Comparison of ENCODE assay signal across 17 cellular contexts in the genomic region with DNA sequence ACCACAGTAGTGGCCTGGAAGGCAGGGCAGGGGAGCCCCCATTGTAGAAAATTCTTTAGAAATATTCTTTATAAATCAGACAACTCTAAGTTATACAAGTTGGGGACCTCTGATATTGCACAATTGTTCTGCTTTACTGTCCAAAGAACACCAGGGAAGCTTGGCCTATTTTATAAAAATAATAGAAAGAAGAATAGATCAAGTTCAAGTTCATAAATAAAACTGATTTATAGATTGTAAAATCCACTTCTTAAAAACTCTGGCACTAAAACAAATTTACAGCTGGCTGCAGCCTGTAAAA. TPM values are rescaled to one million over a fixed set of nuclear protein-coding genes. Genes with fewer than 3 reads are reported as not detected.
A peak's percentile ranks its signal among the peaks of the same experiment; 100 is the strongest.
DNase-seq lines count a peak whose midpoint lies in the region; ATAC-seq, FAIRE-seq and TF ChIP-seq lines count a peak whose summit lies in the region.
"Had no signal": no experiment of that assay in that cellular context is flagged by ENCODE, and none has a peak within 500 bp of the region (broad histone marks: within the 10 kb centered on the region; RNA-seq: fewer than 3 reads in every experiment).

No MANE protein-coding gene starts in this region.

- CTCF ChIA-PET in HepG2 (lab: Yijun Ruan, JAX; ENCODE audit: low intra/inter-chr PET ratio, low total read pairs) = no interaction called here

- POLR2A ChIA-PET in HepG2 (lab: Yijun Ruan, JAX) = no interaction called here

- H3K4me3 ChIP-seq in liver (ENCODE audit: low read depth in 1 of 3, low read length in 3 of 3) (no peak overlapping the region), HepG2 (replicated peaks in 1 of 3; ENCODE audit: insufficient read depth in 1 of 3, low read depth in 2 of 3, low read length in 3 of 3) (no peak overlapping the region), right lobe of liver (no peak overlapping the region), gastrocnemius medialis (no peak overlapping the region)
- H3K4me3 ChIP-seq: BLaER1 treated with 17β-estradiol and CSF1 and Interleukin-3, amounts not matched to agents 10 nM and 100 nM had no signal

- no peak for ATAC-seq in HepG2
- ATAC-seq in right lobe of liver = peak; percentile 51 to 59 (median 55)
- no peak for ATAC-seq in gastrocnemius medialis
- ATAC-seq in HG03175 (IDR thresholded peaks at IDR 0.05; ENCODE audit: unreplicated experiment) = no peak

- TF ChIP-seq EP300 in HepG2 (IDR thresholded peaks at IDR 0.05; ENCODE audit: low read depth in 2 of 2, low read length in 2 of 2) (no peak), HepG2 (CRISPR knock-in tag; IDR thresholded peaks at IDR 0.05; ENCODE audit: borderline replicate concordance) (no peak)

- TF ChIP-seq CTCF in liver (IDR thresholded peaks at IDR 0.05; ENCODE audit: low read depth, low read length, missing input control) (no peak), HepG2 (CRISPR knock-in tag; IDR thresholded peaks at IDR 0.05) (no peak), right lobe of liver (IDR thresholded peaks at IDR 0.05) (no peak), gastrocnemius medialis (IDR thresholded peaks at IDR 0.05 in 4 of 5, conservative IDR thresholded peaks at IDR 0.05 in 1 of 5) (no peak)

- H4K20me1 ChIP-seq in HepG2 (ENCODE audit: insufficient read depth, low read length) = no peaks in the 10 kb centered on the region
- H4K20me1 ChIP-seq: BLaER1 treated with 17β-estradiol and CSF1 and Interleukin-3, amounts not matched to agents 10 nM and 100 nM had no signal

- H3K27ac ChIP-seq in liver (ENCODE audit: low read depth in 1 of 2, low read length in 2 of 2) = peak overlapping the region; percentile 62 to 63
- H3K27ac ChIP-seq in HepG2 (ENCODE audit: extremely low read length, insufficient read depth, low read length) = no peak overlapping the region
- peak overlapping the region in 2 of 3 donors; percentile 66 for H3K27ac ChIP-seq in right lobe of liver
- H3K27ac ChIP-seq in gastrocnemius medialis = peak overlapping the region; percentile 28 to 85 (median 49)
- H3K27ac ChIP-seq: BLaER1 treated with 17β-estradiol and CSF1 and Interleukin-3, amounts not matched to agents 10 nM and 100 nM had no signal

- TF ChIP-seq POLR2A in HepG2 (IDR thresholded peaks at IDR 0.05; ENCODE audit: insufficient read depth in 1 of 2, low read depth in 2 of 2, low read length in 2 of 2) = no peak
- TF ChIP-seq POLR2A in right lobe of liver (IDR thresholded peaks at IDR 0.05) = no peak
- no peak for TF ChIP-seq POLR2A in gastrocnemius medialis (IDR thresholded peaks at IDR 0.05)

- H3K36me3 ChIP-seq in liver (ENCODE audit: control insufficient read depth in 4 of 4, insufficient read depth in 3 of 4, low read depth in 1 of 4, low read length in 3 of 4) (no peaks in the 10 kb centered on the region), HepG2 (replicated peaks in 1 of 2; ENCODE audit: control insufficient read depth in 1 of 2, insufficient read depth in 2 of 2, low read length in 2 of 2) (no peaks in the 10 kb centered on the region), right lobe of liver (no peaks in the 10 kb centered on the region), gastrocnemius medialis (no peaks in the 10 kb centered on the region)
- H3K36me3 ChIP-seq: BLaER1 treated with 17β-estradiol and CSF1 and Interleukin-3, amounts not matched to agents 10 nM and 100 nM had no signal

- no peak overlapping the region for H3K4me2 ChIP-seq in HepG2 (ENCODE audit: low read depth, low read length)

- in situ Hi-C loops in HepG2 (cut with HindIII; ENCODE audit: extremely low pct_ligation_motif_present, low pct_unique_long_range_greater_than_20kb) (no loop called here), gastrocnemius medialis (cut with MboI; ENCODE audit: low sequenced_read_pairs in 4 of 4) (no loop called here), ACHN (cut with HindIII; ENCODE audit: low pct_ligation_motif_present, low pct_unique_long_range_greater_than_20kb, low sequenced_read_pairs) (no loop called here)

- H3K79me2 ChIP-seq in HepG2 (ENCODE audit: insufficient read depth, low read length) = no peaks in the 10 kb centered on the region

- H3K9ac ChIP-seq in liver (ENCODE audit: low read depth in 1 of 2, low read length in 2 of 2) (no peak overlapping the region), HepG2 (ENCODE audit: insufficient read depth, low read depth, low read length) (no peak overlapping the region)
- H3K9ac ChIP-seq: BLaER1 treated with 17β-estradiol and CSF1 and Interleukin-3, amounts not matched to agents 10 nM and 100 nM had no signal

- no peak for DNase-seq in HepG2 (ENCODE audit: low spot score)
- DNase-seq in right lobe of liver = no peak
- no peak for DNase-seq in gastrocnemius medialis
- no peak for DNase-seq in ACHN
- DNase-seq in GM19239 (ENCODE audit: insufficient read length, low spot score) = no peak
- DNase-seq: 8988T; CD8-positive, alpha-beta memory T cell; COR-L47; DMS 273 treated with DMSO at 0.1 percent for 48 hours; H9 had no signal

- no peak overlapping the region for H2AFZ ChIP-seq in HepG2 (ENCODE audit: low read length)

- intact Hi-C loops in HepG2 (cut with micrococcal nuclease; ENCODE audit: unreplicated experiment) (no loop called here), right lobe of liver (cut with DNase I) (no loop called here), gastrocnemius medialis (cut with DNase I; ENCODE audit: low total_unique reads) (loop anchor here (5.0 kb wide), 1 partner anchor 205 kb away; no protein-coding TSS in a partner anchor)

- H3K4me1 ChIP-seq in liver (ENCODE audit: control insufficient read depth in 4 of 4, insufficient read depth in 4 of 4, low read length in 3 of 4) = peaks cover 8 to 17% (median 10%) of the 10 kb centered on the region in 4 donors
- no peaks in the 10 kb centered on the region for H3K4me1 ChIP-seq in HepG2 (ENCODE audit: insufficient read depth, low read length)
- H3K4me1 ChIP-seq in right lobe of liver = peaks cover 0 to 37% (median 14%) of the 10 kb centered on the region in 4 donors
- H3K4me1 ChIP-seq in gastrocnemius medialis = peaks cover 25 to 27% of the 10 kb centered on the region in 2 donors

- no peaks in the 10 kb centered on the region for H3K27me3 ChIP-seq in liver (ENCODE audit: control insufficient read depth in 4 of 4, insufficient read depth in 4 of 4, low read length in 3 of 4)
- H3K27me3 ChIP-seq in HepG2 (ENCODE audit: control insufficient read depth in 1 of 2, insufficient read depth in 2 of 2, low read length in 2 of 2) = peaks cover 0 to 20% of the 10 kb centered on the region in 2 experiments; a peak in 3 of 5 replicates
- no peaks in the 10 kb centered on the region for H3K27me3 ChIP-seq in right lobe of liver
- H3K27me3 ChIP-seq in gastrocnemius medialis = no peaks in the 10 kb centered on the region
- H3K27me3 ChIP-seq: BLaER1 treated with 17β-estradiol and CSF1 and Interleukin-3, amounts not matched to agents 10 nM and 100 nM had no signal

- FAIRE-seq in HepG2 (lab: Jason Lieb, UNC) = no peak
- no peak for FAIRE-seq in GM19239 (lab: Jason Lieb, UNC)
- FAIRE-seq: G401.6, GM12891, GM18507, H1 had no signal

- TF ChIP-seq RAD21 in liver (IDR thresholded peaks at IDR 0.05) (no peak), HepG2 (CRISPR knock-in tag; IDR thresholded peaks at IDR 0.05) (no peak)

- no TSS peak for BruUV-seq in HepG2 (replicated peaks; lab: Mats Ljungman, UMichigan)

- H3K9me3 ChIP-seq in liver (ENCODE audit: control insufficient read depth in 4 of 4, low read length in 3 of 4) (no peaks in the 10 kb centered on the region), HepG2 (ENCODE audit: low read length) (no peaks in the 10 kb centered on the region), right lobe of liver (no peaks in the 10 kb centered on the region), gastrocnemius medialis (no peaks in the 10 kb centered on the region)
- H3K9me3 ChIP-seq: BLaER1 treated with 17β-estradiol and CSF1 and Interleukin-3, amounts not matched to agents 10 nM and 100 nM had no signal

TF ChIP-seq in liver, 16 proteins besides CTCF, POLR2A, EP300 and RAD21 (continues in another document):
- no peak for TF ChIP-seq ATF3 (IDR thresholded peaks at IDR 0.05)
- no peak for TF ChIP-seq HNF4G (IDR thresholded peaks at IDR 0.05)

TF ChIP-seq in HepG2, 621 proteins besides CTCF, POLR2A, EP300 and RAD21 (continues in another document):
- TF ChIP-seq IRX3 (CRISPR knock-in tag; IDR thresholded peaks at IDR 0.05; ENCODE audit: borderline replicate concordance, low read depth) = no peak

RNA-seq across cellular contexts. Expression of gene GALNT2, which starts 55.0 kb away (rescaled TPM):
- total RNA-seq in liver (100 to 1,000 TPM in 1 of 2 donors, 10 to 100 TPM in 1; 75.8 to 153 TPM), HepG2 (2016; rRNA removed; fragmentation: Illumina TruSeq; extraction: Trizol) (18.1 and 39.6 TPM in 2 replicates), right lobe of liver (100 to 1,000 TPM in 4 of 6 experiments, 10 to 100 TPM in 2; 58.0 to 152 (median 131) TPM), gastrocnemius medialis (100 to 1,000 TPM in 1 of 4 donors, 10 to 100 TPM in 3; 73.7 to 106 (median 78.3) TPM)
- polyA plus RNA-seq in liver (100 to 1,000 TPM in 1 of 2 donors, 10 to 100 TPM in 1; 47.5 to 182 TPM), HepG2 (2011; rRNA removed) (39.3 and 44.2 TPM in 2 replicates)
- 5.4 TPM in 2 replicates for total RNA-seq in HepG2 (2016; cell fraction: cytosol; rRNA removed; fragmentation: Illumina TruSeq; extraction: Trizol; ENCODE audit: low read depth)
- 15.0 and 40.1 TPM in 2 replicates for total RNA-seq in HepG2 (2016; cell fraction: insoluble cytoplasmic fraction; rRNA removed; fragmentation: Illumina TruSeq; extraction: Trizol)
- 12.5 and 13.0 TPM in 2 replicates for total RNA-seq in HepG2 (2016; cell fraction: membrane; rRNA removed; fragmentation: Illumina TruSeq; extraction: Trizol)
- 37.9 and 44.3 TPM in 2 replicates for total RNA-seq in HepG2 (2016; cell fraction: nucleus; rRNA removed; fragmentation: Illumina TruSeq; extraction: Trizol)
- polyA plus RNA-seq in HepG2 (2011; cell fraction: cytosol; rRNA removed) = 49.4 and 53.3 TPM in 2 replicates
- 41.5 and 42.3 TPM in 2 replicates for polyA plus RNA-seq in HepG2 (2011; cell fraction: nucleus; rRNA removed)
- polyA plus RNA-seq in HepG2 (2012) = 62.4 and 72.1 TPM in 2 replicates
- 5.6 and 5.7 TPM in 2 replicates for polyA plus RNA-seq in HepG2 (2016; cell fraction: cytosol; fragmentation: Illumina TruSeq; extraction: Trizol; ENCODE audit: low read depth)
- polyA plus RNA-seq in HepG2 (2016; cell fraction: insoluble cytoplasmic fraction; fragmentation: Illumina TruSeq; extraction: Trizol; ENCODE audit: low read depth) = 17.3 and 20.6 TPM in 2 replicates
- polyA plus RNA-seq in HepG2 (2016; cell fraction: membrane; fragmentation: Illumina TruSeq; extraction: Trizol; ENCODE audit: low read depth) = 9.2 TPM in 2 replicates
- polyA plus RNA-seq in HepG2 (2016; cell fraction: nucleus; fragmentation: Illumina TruSeq; extraction: Trizol; ENCODE audit: insufficient read depth, low read depth) = 63.7 and 66.5 TPM in 2 replicates
- 56.6 and 150 TPM in 2 replicates for polyA minus RNA-seq in HepG2 (2011; rRNA and poly(A)+ RNA removed; ENCODE audit: low replicate concordance)
- 31.7 and 33.5 TPM in 2 replicates for polyA minus RNA-seq in HepG2 (2011; cell fraction: cytosol; rRNA and poly(A)+ RNA removed)
- polyA minus RNA-seq in HepG2 (2011; cell fraction: nucleus; rRNA and poly(A)+ RNA removed) = 30.0 and 30.1 TPM in 2 replicates

Comparison
In these comparisons a context has a peak if more than half of its experiments do, and no peak if none do; other contexts are left out.
1. ATAC-seq: peak in right lobe of liver (4 of 4); none in HepG2 (single experiment), gastrocnemius medialis (0 of 2) and HG03175 (single experiment).